ENCODE assay signal across 3 cellular contexts in genomic region chr20:9413001-9413400, GRCh38.
"Had no signal": no experiment of that assay in that cellular context is flagged by ENCODE, and none has a peak within 500 bp of the region (broad histone marks: within the 10 kb centered on the region; RNA-seq: fewer than 3 reads in every experiment).

No MANE protein-coding gene starts in this region.

- DNase-seq: GDM1, GF-D8 had no signal

- H3K4me3 ChIP-seq: GM12878 had no signal
